Comparison of ENCODE assay signal across 1 cellular context in genomic region chr16:66552288-66553143, GRCh38.
A peak's percentile ranks its signal among the peaks of the same experiment; 100 is the strongest.
TF ChIP-seq lines count a peak whose summit lies in the region.

Gene CKLF (plus strand): TSS chr16:66552576. CDS start chr16:66552716, 140 bp downstream.

TF ChIP-seq in K562, 482 proteins besides CTCF, POLR2A, EP300 and RAD21 (continued from another document and continues in another):
- TF ChIP-seq THRB (CRISPR knock-in tag; conservative IDR thresholded peaks at IDR 0.05), result 0 out of 2 replicates have a peak, but pooled peaks have one; percentile 28
- TF ChIP-seq MIER1 (IDR thresholded peaks at IDR 0.05; ENCODE audit: low read depth), result no peak
- peak; percentile 35; the same call in 1 of the 2 replicates for TF ChIP-seq LEF1 (IDR thresholded peaks at IDR 0.05)
- peak in 1 of 2 experiments; percentile 41; a peak in 1 of 4 replicates for TF ChIP-seq SIN3A (IDR thresholded peaks at IDR 0.05; ENCODE audit: borderline replicate concordance in 2 of 2, control insufficient read depth in 1 of 2, low read depth in 2 of 2, low read length in 2 of 2)
- peak; percentile 94; the same call in 1 of the 2 replicates for TF ChIP-seq FOXK1 (CRISPR knock-in tag; IDR thresholded peaks at IDR 0.05; ENCODE audit: borderline replicate concordance)
- peak; percentile 90 for TF ChIP-seq ZFX (CRISPR knock-in tag; IDR thresholded peaks at IDR 0.05)
- no peak for TF ChIP-seq BRCA1 (IDR thresholded peaks at IDR 0.05)
- TF ChIP-seq BRCA1 (CRISPR knock-in tag; IDR thresholded peaks at IDR 0.05), result peak; percentile 99
- TF ChIP-seq HNRNPUL1 (IDR thresholded peaks at IDR 0.05; ENCODE audit: low read length), result no peak
- no peak for TF ChIP-seq ZNF318 (IDR thresholded peaks at IDR 0.05; ENCODE audit: borderline replicate concordance in 1 of 2, low read depth in 1 of 2)
- TF ChIP-seq ZBTB2 (IDR thresholded peaks at IDR 0.05), result peak; percentile 100
- no peak; the same call in none of the 2 replicates for TF ChIP-seq PKNOX1 (IDR thresholded peaks at IDR 0.05)
- peak; percentile 97; the same call in 1 of the 2 replicates for TF ChIP-seq ATF6 (CRISPR knock-in tag; IDR thresholded peaks at IDR 0.05)
- peak; percentile 61; the same call in 1 of the 2 replicates for TF ChIP-seq ZEB2 (IDR thresholded peaks at IDR 0.05)
- TF ChIP-seq NKRF (IDR thresholded peaks at IDR 0.05; ENCODE audit: borderline replicate concordance), result peak; percentile 83; the same call in 1 of the 2 replicates
- TF ChIP-seq ATF3 (IDR thresholded peaks at IDR 0.05), result no peak
- TF ChIP-seq ATF3 (CRISPR knock-in tag; conservative IDR thresholded peaks at IDR 0.05), result peak; percentile 83; the same call in 1 of the 2 replicates
- TF ChIP-seq ZC3H11A (IDR thresholded peaks at IDR 0.05; ENCODE audit: low read depth, low read length), result no peak
- TF ChIP-seq MYBL2 (IDR thresholded peaks at IDR 0.05; ENCODE audit: low read depth), result no peak
- TF ChIP-seq MYBL2 (CRISPR knock-in tag; IDR thresholded peaks at IDR 0.05; ENCODE audit: borderline replicate concordance), result no peak
- peak; percentile 98 for TF ChIP-seq TFAP4 (CRISPR knock-in tag; IDR thresholded peaks at IDR 0.05; ENCODE audit: borderline replicate concordance)
- peak; percentile 100 for TF ChIP-seq E2F6 (IDR thresholded peaks at IDR 0.05; ENCODE audit: borderline replicate concordance in 1 of 2, extremely low read depth in 1 of 2, insufficient read depth in 1 of 2, insufficient read length in 1 of 2, low read depth in 1 of 2, low read length in 1 of 2, poor library complexity in 1 of 2, severe bottlenecking in 1 of 2)
- TF ChIP-seq MAZ (CRISPR knock-in tag; conservative IDR thresholded peaks at IDR 0.05 in 1 of 2, IDR thresholded peaks at IDR 0.05 in 1 of 2), result peak; percentile 79 to 84
- peak; percentile 65 for TF ChIP-seq SMAD1 (IDR thresholded peaks at IDR 0.05; ENCODE audit: low read depth, low read length, partially characterized antibody)
- TF ChIP-seq HNRNPK (IDR thresholded peaks at IDR 0.05; ENCODE audit: low read depth, low read length, poor library complexity, severe bottlenecking), result no peak
- peak; percentile 24; the same call in 1 of the 2 replicates for TF ChIP-seq FOXO4 (CRISPR knock-in tag; IDR thresholded peaks at IDR 0.05)
